ENCODE assay signal across 15 cellular contexts in genomic region chr3:40992023-40992422, GRCh38.
DNase-seq lines count a peak whose midpoint lies in the region; ATAC-seq, FAIRE-seq and TF ChIP-seq lines count a peak whose summit lies in the region.
"Had no signal": no experiment of that assay in that cellular context is flagged by ENCODE, and none has a peak within 500 bp of the region (broad histone marks: within the 10 kb centered on the region; RNA-seq: fewer than 3 reads in every experiment).

No MANE protein-coding gene starts in this region.

- TF ChIP-seq EP300 in K562 (IDR thresholded peaks at IDR 0.05; ENCODE audit: low read length) = no peak

- H3K9ac ChIP-seq in K562 (ENCODE audit: insufficient read depth in 1 of 2, low read depth in 2 of 2, low read length in 2 of 2) = no peak overlapping the region
- H3K9ac ChIP-seq: BLaER1 had no signal

- no peak overlapping the region for H3K4me2 ChIP-seq in K562 (ENCODE audit: insufficient read depth, low read length)
- H3K4me2 ChIP-seq: BLaER1 had no signal

- intact Hi-C loops in K562 (cut with micrococcal nuclease) = no loop called here

- H3K9me3 ChIP-seq in K562 (replicated peaks; ENCODE audit: control insufficient read depth, insufficient read depth, low read depth, low read length) (no peaks in the 10 kb centered on the region), SJCRH30 (replicated peaks) (no peaks in the 10 kb centered on the region)
- H3K9me3 ChIP-seq: BLaER1 had no signal

- H4K20me1 ChIP-seq in K562 (replicated peaks; ENCODE audit: control insufficient read depth, insufficient read depth, low read length) = no peaks in the 10 kb centered on the region
- H4K20me1 ChIP-seq: BLaER1 had no signal

- H3K27ac ChIP-seq in K562 (ENCODE audit: extremely low read depth, low read depth, low read length) = no peak overlapping the region
- H3K27ac ChIP-seq in foreskin keratinocyte = no peak overlapping the region
- no peak overlapping the region for H3K27ac ChIP-seq in SJCRH30
- H3K27ac ChIP-seq: BLaER1 had no signal

- POLR2A ChIA-PET in K562 (lab: Yijun Ruan, JAX) = no interaction called here

- H3K79me2 ChIP-seq in K562 (ENCODE audit: control insufficient read depth, insufficient read depth, low read length) = no peaks in the 10 kb centered on the region

- TF ChIP-seq RAD21 in K562 (CRISPR knock-in tag; conservative IDR thresholded peaks at IDR 0.05 in 1 of 2, IDR thresholded peaks at IDR 0.05 in 1 of 2) = no peak

- no peak for TF ChIP-seq POLR2A in K562 (conservative IDR thresholded peaks at IDR 0.05)

- ATAC-seq in K562 (no peak), foreskin keratinocyte (peak; percentile 79)
- no peak for ATAC-seq in activated CD4-positive, CD25-positive, alpha-beta regulatory T cell treated with anti-CD3 and anti-CD28 coated beads, Interleukin-2, amount 50 U/mL, for 24 hours

- in situ Hi-C loops in K562 (cut with MboI) = no loop called here

- no peak for TF ChIP-seq CTCF in K562 (IDR thresholded peaks at IDR 0.05 in 2 of 3, conservative IDR thresholded peaks at IDR 0.05 in 1 of 3; ENCODE audit: insufficient read depth in 2 of 3, low read depth in 1 of 3, low read length in 3 of 3)
- TF ChIP-seq CTCF in bronchial epithelial cell (IDR thresholded peaks at IDR 0.05; ENCODE audit: insufficient read depth, low read length, severe bottlenecking) = no peak
- no peak for TF ChIP-seq CTCF in foreskin keratinocyte (conservative IDR thresholded peaks at IDR 0.05)

- CTCF ChIA-PET in K562 (lab: Yijun Ruan, JAX; ENCODE audit: low intra/inter-chr PET ratio) = no interaction called here

- BruUV-seq in K562 (replicated peaks; lab: Mats Ljungman, UMichigan) = no TSS peak

- H3K4me3 ChIP-seq in K562 (no peak overlapping the region), bronchial epithelial cell (ENCODE audit: low read depth, low read length) (no peak overlapping the region), SJCRH30 (no peak overlapping the region)
- H3K4me3 ChIP-seq: BLaER1 had no signal

- FAIRE-seq in K562 (lab: Jason Lieb, UNC) = no peak
- FAIRE-seq in bronchial epithelial cell (lab: Jason Lieb, UNC) = peak; percentile 62
- FAIRE-seq: H1 had no signal

- no peaks in the 10 kb centered on the region for H3K36me3 ChIP-seq in K562 (ENCODE audit: control insufficient read depth, insufficient read depth, low read length)
- H3K36me3 ChIP-seq in bronchial epithelial cell (ENCODE audit: control insufficient read depth, insufficient read depth, low read length) = no peaks in the 10 kb centered on the region
- H3K36me3 ChIP-seq in SJCRH30 = no peaks in the 10 kb centered on the region
- H3K36me3 ChIP-seq: BLaER1 had no signal

- H3K9me1 ChIP-seq in K562 (ENCODE audit: control insufficient read depth, insufficient read depth, low read length) = no peaks in the 10 kb centered on the region

- H3K27me3 ChIP-seq in K562 (ENCODE audit: control insufficient read depth in 2 of 2, insufficient read depth in 2 of 2, low read length in 2 of 2) (no peaks in the 10 kb centered on the region), bronchial epithelial cell (ENCODE audit: control insufficient read depth, insufficient read depth, low read length) (no peaks in the 10 kb centered on the region), foreskin keratinocyte (no peaks in the 10 kb centered on the region), SJCRH30 (no peaks in the 10 kb centered on the region)
- H3K27me3 ChIP-seq: BLaER1 had no signal

- no peak overlapping the region for H2AFZ ChIP-seq in K562 (ENCODE audit: low read depth, low read length)

- DNase-seq in HPDE6-E6E7 (ENCODE audit: extremely low spot score) (peak; percentile 21), K562 (ENCODE audit: extremely low read depth in 1 of 4, low spot score in 3 of 4) (no peak), bronchial epithelial cell (ENCODE audit: low read depth) (peak; percentile 94), foreskin keratinocyte (peak; percentile 81 to 90), EL (no peak), HCEC 1CT (no peak), SJCRH30 (no peak)
- DNase-seq: 8988T; CD4-positive, alpha-beta memory T cell; DMS153; GF-D8; H9 had no signal

- peaks cover under 1 to 2% of the 10 kb centered on the region in 2 experiments; a peak in 2 of 5 replicates for H3K4me1 ChIP-seq in K562 (replicated peaks in 1 of 2; ENCODE audit: control insufficient read depth in 2 of 2, insufficient read depth in 2 of 2, low read length in 2 of 2)
- H3K4me1 ChIP-seq in foreskin keratinocyte = no peaks in the 10 kb centered on the region
- peaks cover 6% of the 10 kb centered on the region for H3K4me1 ChIP-seq in SJCRH30
- H3K4me1 ChIP-seq: BLaER1 had no signal

TF ChIP-seq in K562, 482 proteins besides CTCF, POLR2A, EP300 and RAD21:
- peak; percentile 73 to 74 for TF ChIP-seq NRF1 (conservative IDR thresholded peaks at IDR 0.05 in 1 of 2, IDR thresholded peaks at IDR 0.05 in 1 of 2)
- no peak for TF ChIP-seq ZBTB2 (IDR thresholded peaks at IDR 0.05)
TF ChIP-seq in K562: peak in this region for 1.

Comparison
In these comparisons a context has a peak if more than half of its experiments do, and no peak if none do; other contexts are left out.
1. DNase-seq: peak in HPDE6-E6E7 (single experiment), bronchial epithelial cell (single experiment) and foreskin keratinocyte (2 of 2); none in K562 (0 of 4), EL (single experiment), HCEC 1CT (single experiment) and SJCRH30 (0 of 2).